2 cellular contexts compared by ENCODE assay signal in genomic region chr16:47657977-47658376, GRCh38.
A peak's percentile ranks its signal among the peaks of the same experiment; 100 is the strongest.
TF ChIP-seq lines count a peak whose summit lies in the region.

No MANE protein-coding gene starts in this region.

TF ChIP-seq in HepG2, 621 proteins besides CTCF, POLR2A, EP300 and RAD21 (continued from another document):
- TF ChIP-seq E2F2 (CRISPR knock-in tag; IDR thresholded peaks at IDR 0.05; ENCODE audit: borderline replicate concordance) = no peak
- peak; percentile 86 for TF ChIP-seq ZMYM3 (CRISPR knock-in tag; IDR thresholded peaks at IDR 0.05)
- no peak for TF ChIP-seq FOXO1 (CRISPR knock-in tag; IDR thresholded peaks at IDR 0.05)
- no peak for TF ChIP-seq ARHGAP35 (CRISPR knock-in tag; IDR thresholded peaks at IDR 0.05; ENCODE audit: borderline replicate concordance)

TF ChIP-seq in K562, 482 proteins besides CTCF, POLR2A, EP300 and RAD21 (continued from another document):
- TF ChIP-seq MBD1 (CRISPR knock-in tag; IDR thresholded peaks at IDR 0.05) = no peak
- peak; percentile 81 for TF ChIP-seq RBM25 (IDR thresholded peaks at IDR 0.05; ENCODE audit: low read depth, low read length, severe bottlenecking)
- TF ChIP-seq E2F6 (IDR thresholded peaks at IDR 0.05; ENCODE audit: borderline replicate concordance in 1 of 2, extremely low read depth in 1 of 2, insufficient read depth in 1 of 2, insufficient read length in 1 of 2, low read depth in 1 of 2, low read length in 1 of 2, poor library complexity in 1 of 2, severe bottlenecking in 1 of 2) = no peak
- no peak for TF ChIP-seq MCM2 (IDR thresholded peaks at IDR 0.05; ENCODE audit: low read depth)
- TF ChIP-seq ELK1 (CRISPR knock-in tag; IDR thresholded peaks at IDR 0.05) = no peak
TF ChIP-seq in K562: peak in this region for 1.
